Comparison of ENCODE assay signal across 18 cellular contexts in genomic region chr4:1731180-1731579, GRCh38. TPM values are rescaled to one million over a fixed set of nuclear protein-coding genes. Genes with fewer than 3 reads are reported as not detected.
DNase-seq lines count a peak whose midpoint lies in the region; ATAC-seq and TF ChIP-seq lines count a peak whose summit lies in the region.
"Had no signal": no experiment of that assay in that cellular context is flagged by ENCODE, and none has a peak within 500 bp of the region (broad histone marks: within the 10 kb centered on the region; RNA-seq: fewer than 3 reads in every experiment).

No MANE protein-coding gene starts in this region.

- peaks cover 48% of the 10 kb centered on the region for H3K36me3 ChIP-seq in PC-9 (ENCODE audit: low read depth)

- H3K27me3 ChIP-seq in CD4-positive, alpha-beta T cell (ENCODE audit: control insufficient read depth, insufficient read depth, low read length) = no peaks in the 10 kb centered on the region
- no peaks in the 10 kb centered on the region for H3K27me3 ChIP-seq in PC-9 (ENCODE audit: insufficient read depth, low read depth)
- H3K27me3 ChIP-seq: cardiac muscle cell, suprapubic skin had no signal

- WGBS in lower leg skin, 2 donors = 96 to 98% methylated on average over 10 of the region's 10 CpGs

- POLR2A ChIA-PET in CD4-positive, alpha-beta T cell (lab: Charles Lee) = interaction anchor here (12.1 kb wide), 1 partner anchor 40 kb away, joined by 128 read pairs; no protein-coding TSS in a partner anchor
- POLR2A ChIA-PET in PC-9 (lab: Charles Lee; ENCODE audit: unreplicated experiment) = no interaction called here

- intact Hi-C loops in CD4-positive, alpha-beta T cell (cut with DNase I, micrococcal nuclease) = no loop called here
- intact Hi-C loops in PC-9 (cut with micrococcal nuclease; ENCODE audit: unreplicated experiment) (no loop called here), lower leg skin (cut with DNase I; ENCODE audit: low total_unique reads) (no loop called here)

- H3K4me1 ChIP-seq in PC-9 (replicated peaks; ENCODE audit: insufficient read depth) = peaks cover 58% of the 10 kb centered on the region
- H3K4me1 ChIP-seq: psoas muscle had no signal

- no peak overlapping the region for H3K4me3 ChIP-seq in PC-9
- H3K4me3 ChIP-seq in choroid plexus epithelial cell (ENCODE audit: low read depth, low read length) = no peak overlapping the region
- no peak overlapping the region for H3K4me3 ChIP-seq in lower leg skin (ENCODE audit: low read depth, poor library complexity, severe bottlenecking)
- H3K4me3 ChIP-seq: cardiac muscle cell, left ventricle myocardium inferior, psoas muscle, suprapubic skin had no signal

- H3K9me3 Mint-ChIP-seq in CD4-positive, alpha-beta T cell = no peaks in the 10 kb centered on the region

- no peaks in the 10 kb centered on the region for H3K9me2 ChIP-seq in PC-9 (ENCODE audit: insufficient read depth)

- DNase-seq in DMS53 (lab: John Stamatoyannopoulos, UW) = peak; percentile 53
- DNase-seq in DMS53 treated with DMSO at 0.1 percent for 48 hours (lab: John Stamatoyannopoulos, UW; ENCODE audit: unreplicated experiment) = no peak
- DNase-seq in CD4-positive, alpha-beta T cell = no peak
- peak; percentile 78 to 94 for DNase-seq in PC-9
- DNase-seq in choroid plexus epithelial cell (ENCODE audit: low read depth) = peak; percentile 31
- DNase-seq in NCI-H128 (lab: John Stamatoyannopoulos, UW; ENCODE audit: unreplicated experiment) = no peak
- no peak for DNase-seq in lower leg skin (ENCODE audit: low spot score in 2 of 2)
- DNase-seq: activated effector memory CD4-positive, alpha-beta T cell treated with anti-CD3 and anti-CD28 coated beads, Interleukin-2, amount 50 U/mL, for 16 hours; effector CD8-positive, alpha-beta T cell; hypothalamus; left ventricle myocardium inferior; NCI-H187; NCI-H748 treated with DMSO at 0.1 percent for 48 hours; psoas muscle had no signal

- H2AFZ ChIP-seq in PC-9 = no peak overlapping the region

- no peaks in the 10 kb centered on the region for H3K9me3 ChIP-seq in CD4-positive, alpha-beta T cell (ENCODE audit: control insufficient read depth, low read length)
- peaks cover 4% of the 10 kb centered on the region for H3K9me3 ChIP-seq in PC-9 (ENCODE audit: insufficient read depth, low read depth)
- H3K9me3 ChIP-seq: left ventricle myocardium inferior, psoas muscle, suprapubic skin had no signal

- H3K4me3 Mint-ChIP-seq in CD4-positive, alpha-beta T cell = no peak overlapping the region

- peak overlapping the region; percentile 51 for H3K4me2 ChIP-seq in PC-9

- peaks cover 66% of the 10 kb centered on the region for H3K79me2 ChIP-seq in PC-9 (ENCODE audit: low read depth)

- ATAC-seq in CD4-positive, alpha-beta T cell (ENCODE audit: poor library complexity) = peak; percentile 32
- ATAC-seq in GM21447 (IDR thresholded peaks at IDR 0.05; ENCODE audit: unreplicated experiment) = no peak
- ATAC-seq: psoas muscle had no signal

- peaks cover 9% of the 10 kb centered on the region; the same call in 1 of the 2 replicates for H4K20me1 ChIP-seq in PC-9 (ENCODE audit: insufficient read depth)

- H3K27ac Mint-ChIP-seq in CD4-positive, alpha-beta T cell = no peak overlapping the region

- no peak for TF ChIP-seq CTCF in CD4-positive, alpha-beta T cell (IDR thresholded peaks at IDR 0.05)
- TF ChIP-seq CTCF in PC-9 (conservative IDR thresholded peaks at IDR 0.05) (no peak), choroid plexus epithelial cell (conservative IDR thresholded peaks at IDR 0.05; ENCODE audit: low read depth, low read length) (no peak), lower leg skin (IDR thresholded peaks at IDR 0.05) (no peak)

- H3K36me3 Mint-ChIP-seq in CD4-positive, alpha-beta T cell (ENCODE audit: low read depth) = peaks cover 88% of the 10 kb centered on the region

- TF ChIP-seq POLR2A in lower leg skin (IDR thresholded peaks at IDR 0.05) = no peak

- CTCF ChIA-PET in CD4-positive, alpha-beta T cell (lab: Charles Lee) = interaction anchor here (0.7 kb wide), 1 partner anchor 38 kb away, joined by 3 read pairs; no protein-coding TSS in a partner anchor
- CTCF ChIA-PET in PC-9 (lab: Charles Lee) = interaction anchor here (1.1 kb wide), 1 partner anchor 38 kb away, joined by 4 read pairs; no protein-coding TSS in a partner anchor

- peaks cover 53% of the 10 kb centered on the region for H3F3A ChIP-seq in PC-9 (ENCODE audit: insufficient read depth, low read depth)

- H3K27me3 Mint-ChIP-seq in CD4-positive, alpha-beta T cell = no peaks in the 10 kb centered on the region

- H3K4me1 Mint-ChIP-seq in CD4-positive, alpha-beta T cell (ENCODE audit: low read depth) = peaks cover 17% of the 10 kb centered on the region

- no TSS peak for BruUV-seq in PC-9 (replicated peaks; lab: Mats Ljungman, UMichigan)

- H3K27ac ChIP-seq in CD4-positive, alpha-beta T cell (ENCODE audit: low read depth, low read length) = no peak overlapping the region
- H3K27ac ChIP-seq in PC-9 = peak overlapping the region; percentile 80
- H3K27ac ChIP-seq: 22Rv1, cardiac muscle cell, left ventricle myocardium inferior, psoas muscle, suprapubic skin had no signal

RNA-seq across cellular contexts. Expression of gene TACC3, which starts 9.9 kb away (rescaled TPM):
- 100 to 1,000 TPM; 123 TPM for total RNA-seq in CD4-positive, alpha-beta T cell
- total RNA-seq in PC-9 (2021) = 134 TPM in 2 replicates
- total RNA-seq in lower leg skin = 10 to 100 TPM in 1 of 4 donors, 1 to 10 TPM in 3; 6.1 to 10.0 (median 7.9) TPM

RNA-seq across cellular contexts. Expression of gene TMEM129, which starts 10.1 kb away (rescaled TPM):
- 10 to 100 TPM; 17.2 to 17.6 TPM for total RNA-seq in CD4-positive, alpha-beta T cell
- total RNA-seq in PC-9 (2021) = 41.2 and 52.5 TPM in 2 replicates
- total RNA-seq in lower leg skin = 10 to 100 TPM; 31.0 to 62.0 (median 57.6) TPM

RNA-seq across cellular contexts. Expression of gene SLBP, which starts 19.1 kb away (rescaled TPM):
- total RNA-seq in CD4-positive, alpha-beta T cell = 10 to 100 TPM; 45.8 to 47.6 TPM
- total RNA-seq in PC-9 (2021) = 61.7 and 63.4 TPM in 2 replicates
- 10 to 100 TPM; 45.8 to 66.9 (median 59.4) TPM for total RNA-seq in lower leg skin

RNA-seq across cellular contexts. Expression of gene FAM53A, which starts 47.1 kb away (rescaled TPM):
- total RNA-seq in CD4-positive, alpha-beta T cell = 1 to 10 TPM in 1 of 2 experiments, under 1 TPM in 1; 0.93 to 2.4 TPM
- total RNA-seq in PC-9 (2021) = 4.0 and 6.7 TPM in 2 replicates
- 1 to 10 TPM; 1.2 to 7.5 (median 3.7) TPM for total RNA-seq in lower leg skin

Comparison
In these comparisons a context has a peak if more than half of its experiments do, and no peak if none do; other contexts are left out.
1. DNase-seq: peak in DMS53 (single experiment), PC-9 (2 of 2) and choroid plexus epithelial cell (single experiment); none in DMS53 treated with DMSO at 0.1 percent for 48 hours (single experiment), CD4-positive, alpha-beta T cell (0 of 10), NCI-H128 (single experiment) and lower leg skin (0 of 2).
2. RNA of gene TACC3, which starts 9.9 kb away (total RNA-seq): 134 TPM in PC-9 and 123 TPM in CD4-positive, alpha-beta T cell; 6.1 to 10.0 TPM in lower leg skin; every median in the first group is over 10 times any median in the second.